12 cellular contexts compared by ENCODE assay signal in genomic region chr7:33886100-33886623, GRCh38. TPM values are rescaled to one million over a fixed set of nuclear protein-coding genes. Genes with fewer than 3 reads are reported as not detected.
A peak's percentile ranks its signal among the peaks of the same experiment; 100 is the strongest.
DNase-seq lines count a peak whose midpoint lies in the region; ATAC-seq, FAIRE-seq and TF ChIP-seq lines count a peak whose summit lies in the region.
"Had no signal": no experiment of that assay in that cellular context is flagged by ENCODE, and none has a peak within 500 bp of the region (broad histone marks: within the 10 kb centered on the region; RNA-seq: fewer than 3 reads in every experiment).

No MANE protein-coding gene starts in this region.

- H3K4me1 Mint-ChIP-seq in activated CD4-positive, alpha-beta memory T cell treated with anti-CD3 and anti-CD28 coated beads, Interleukin-2, amount 10 ng/mL, durations not matched to agents 7 days and 5 days = no peaks in the 10 kb centered on the region

- H3K27ac ChIP-seq in A549 (no peak overlapping the region), PC-3 (ENCODE audit: low read length) (no peak overlapping the region), fibroblast of lung (ENCODE audit: insufficient read depth, low read length) (no peak overlapping the region)

- TF ChIP-seq CTCF in A549 (IDR thresholded peaks at IDR 0.05) = peak; percentile 22; the same call in 1 of the 3 replicates
- peak; percentile 57 for TF ChIP-seq CTCF in PC-3 (conservative IDR thresholded peaks at IDR 0.05; ENCODE audit: low read depth, low read length)
- peak; percentile 31 to 45 for TF ChIP-seq CTCF in fibroblast of lung (conservative IDR thresholded peaks at IDR 0.05 in 1 of 2, IDR thresholded peaks at IDR 0.05 in 1 of 2; ENCODE audit: low read depth in 1 of 2, low read length in 2 of 2)

- CTCF ChIA-PET in A549 (lab: Yijun Ruan, JAX) = interaction anchor here (0.6 to 6.1 kb wide), 7 partner anchors 9 to 776 kb away, joined by 3 to 67 read pairs (median 4); partner anchors contain the start of gene BMPER
- CTCF ChIA-PET in PC-3 (lab: Charles Lee) = interaction anchor here (0.6 kb wide), 1 partner anchor 1557 kb away, joined by 3 read pairs; no protein-coding TSS in a partner anchor
- CTCF ChIA-PET in activated CD4-positive, alpha-beta memory T cell treated with anti-CD3 and anti-CD28 coated beads, Interleukin-2, amount 10 ng/mL, durations not matched to agents 7 days and 5 days (lab: Charles Lee) = no interaction called here

- DNase-seq in A549 (ENCODE audit: low read depth in 1 of 2, low spot score in 1 of 2) (peak; percentile 43 to 51), ELR (ENCODE audit: low read depth) (peak; percentile 65), PC-3 (peak; percentile 34), fibroblast of lung (ENCODE audit: low read depth in 2 of 2) (no peak), H54 (ENCODE audit: insufficient read length, low spot score) (no peak), NOMO-1 treated with dmso at 0.1 percent for 144 hours (lab: John Stamatoyannopoulos, UW; ENCODE audit: unreplicated experiment) (no peak), NOMO-1 (lab: John Stamatoyannopoulos, UW; ENCODE audit: unreplicated experiment in 2 of 2) (no peak)
- DNase-seq in activated CD4-positive, alpha-beta memory T cell treated with anti-CD3 and anti-CD28 coated beads, Interleukin-2, amount 10 ng/mL, durations not matched to agents 7 days and 5 days = no peak
- DNase-seq: NCI-H1105, substantia nigra had no signal

- H3K4me1 ChIP-seq in A549 (0 out of 3 replicates have a peak, but pooled peaks cover 4% of the 10 kb centered on the region), PC-3 (ENCODE audit: insufficient read depth, low read length) (no peaks in the 10 kb centered on the region), fibroblast of lung (ENCODE audit: control insufficient read depth, extremely low read depth, insufficient read depth, low read length) (peaks cover 2% of the 10 kb centered on the region)

- no peaks in the 10 kb centered on the region for H3K27me3 Mint-ChIP-seq in activated CD4-positive, alpha-beta memory T cell treated with anti-CD3 and anti-CD28 coated beads, Interleukin-2, amount 10 ng/mL, durations not matched to agents 7 days and 5 days

- FAIRE-seq in A549 (lab: Jason Lieb, UNC) = no peak
- no peak for FAIRE-seq in H54 (lab: Jason Lieb, UNC)

- intact Hi-C loops in PC-3 (cut with micrococcal nuclease) = no loop called here

- H3K4me3 ChIP-seq in A549 = no peak overlapping the region
- no peak overlapping the region for H3K4me3 ChIP-seq in PC-3 (ENCODE audit: low read length)
- no peak overlapping the region for H3K4me3 ChIP-seq in fibroblast of lung (replicated peaks in 1 of 4; ENCODE audit: control extremely low read depth in 1 of 4, insufficient read depth in 1 of 4, low read depth in 3 of 4, low read length in 4 of 4)

- H3K27me3 ChIP-seq in PC-3 (ENCODE audit: low read length) (0 out of 2 replicates have a peak, but pooled peaks cover under 1% of the 10 kb centered on the region), fibroblast of lung (ENCODE audit: control insufficient read depth, insufficient read depth, low read length) (no peaks in the 10 kb centered on the region)

- H3K9me3 Mint-ChIP-seq in activated CD4-positive, alpha-beta memory T cell treated with anti-CD3 and anti-CD28 coated beads, Interleukin-2, amount 10 ng/mL, durations not matched to agents 7 days and 5 days = no peaks in the 10 kb centered on the region
- H3K9me3 Mint-ChIP-seq: T-helper 1 cell treated with Interleukin-12 subunit alpha and Interleukin-12 subunit beta and Interleukin-4 antibody, amounts not matched to agents 30 μg/mL and 1 μg/mL, for 36 hours had no signal

- H3F3A ChIP-seq in PC-3 (ENCODE audit: low read length, unreplicated experiment) = no peaks in the 10 kb centered on the region

- no peaks in the 10 kb centered on the region for H3K9me2 ChIP-seq in PC-3 (replicated peaks; ENCODE audit: low read length)

- no peak overlapping the region for H3K4me3 Mint-ChIP-seq in activated CD4-positive, alpha-beta memory T cell treated with anti-CD3 and anti-CD28 coated beads, Interleukin-2, amount 10 ng/mL, durations not matched to agents 7 days and 5 days
- H3K4me3 Mint-ChIP-seq: T-helper 1 cell treated with Interleukin-12 subunit alpha and Interleukin-12 subunit beta and Interleukin-4 antibody, amounts not matched to agents 30 μg/mL and 1 μg/mL, for 36 hours had no signal

- no peaks in the 10 kb centered on the region for H4K20me1 ChIP-seq in PC-3 (ENCODE audit: low read length)
- no peaks in the 10 kb centered on the region for H4K20me1 ChIP-seq in fibroblast of lung (ENCODE audit: control insufficient read depth, extremely low read depth, insufficient read depth, low read length)

- H2AFZ ChIP-seq in PC-3 (ENCODE audit: low read length) = no peak overlapping the region
- H2AFZ ChIP-seq in fibroblast of lung (ENCODE audit: low read length) = no peak overlapping the region

- H3K36me3 ChIP-seq in PC-3 (ENCODE audit: low read depth, low read length) (no peaks in the 10 kb centered on the region), fibroblast of lung (ENCODE audit: control insufficient read depth, insufficient read depth, low read length) (no peaks in the 10 kb centered on the region)

- no peak overlapping the region for H3K9ac ChIP-seq in PC-3 (ENCODE audit: low read length)
- H3K9ac ChIP-seq in fibroblast of lung (ENCODE audit: insufficient read depth, low read length) = no peak overlapping the region

- BruUV-seq in PC-3 (replicated peaks; lab: Mats Ljungman, UMichigan) = no TSS peak

- WGBS in A549 (ENCODE audit: missing lambda C conversion rate) = 71% methylated on average over 6 of the region's 6 CpGs

- H3K9me3 ChIP-seq in A549 = no peaks in the 10 kb centered on the region
- H3K9me3 ChIP-seq in PC-3 (ENCODE audit: low read length) = no peaks in the 10 kb centered on the region
- no peaks in the 10 kb centered on the region for H3K9me3 ChIP-seq in fibroblast of lung (ENCODE audit: control insufficient read depth, insufficient read depth, low read depth, low read length)

- H3K36me3 Mint-ChIP-seq in activated CD4-positive, alpha-beta memory T cell treated with anti-CD3 and anti-CD28 coated beads, Interleukin-2, amount 10 ng/mL, durations not matched to agents 7 days and 5 days (ENCODE audit: low read depth) = no peaks in the 10 kb centered on the region

- POLR2A ChIA-PET in A549 (lab: Yijun Ruan, JAX) = no interaction called here
- POLR2A ChIA-PET in PC-3 (lab: Charles Lee; ENCODE audit: unreplicated experiment) = no interaction called here
- POLR2A ChIA-PET in activated CD4-positive, alpha-beta memory T cell treated with anti-CD3 and anti-CD28 coated beads, Interleukin-2, amount 10 ng/mL, durations not matched to agents 7 days and 5 days (lab: Charles Lee) = no interaction called here

- no peak for TF ChIP-seq EP300 in A549 (IDR thresholded peaks at IDR 0.05)

- H3K79me2 ChIP-seq in PC-3 (ENCODE audit: low read length) (no peaks in the 10 kb centered on the region), fibroblast of lung (ENCODE audit: control insufficient read depth, insufficient read depth, low read length) (no peaks in the 10 kb centered on the region)

- peak; percentile 81 to 95 for ATAC-seq in A549
- ATAC-seq in PC-3 = peak; percentile 62
- ATAC-seq: esophagus mucosa had no signal

- peak in 1 of 2 experiments; percentile 52; a peak in 3 of 5 replicates for TF ChIP-seq RAD21 in A549 (conservative IDR thresholded peaks at IDR 0.05 in 1 of 2, IDR thresholded peaks at IDR 0.05 in 1 of 2)

- TF ChIP-seq POLR2A in A549 (IDR thresholded peaks at IDR 0.05; ENCODE audit: low read length) (no peak), H54 (IDR thresholded peaks at IDR 0.05; ENCODE audit: low read depth, low read length) (no peak)

- H3K4me2 ChIP-seq in A549 = no peak overlapping the region
- H3K4me2 ChIP-seq in PC-3 (ENCODE audit: low read length) = no peak overlapping the region
- no peak overlapping the region for H3K4me2 ChIP-seq in fibroblast of lung (ENCODE audit: extremely low read depth, insufficient read depth, low read length)

- no peak overlapping the region for H3K27ac Mint-ChIP-seq in activated CD4-positive, alpha-beta memory T cell treated with anti-CD3 and anti-CD28 coated beads, Interleukin-2, amount 10 ng/mL, durations not matched to agents 7 days and 5 days
- H3K27ac Mint-ChIP-seq: T-helper 1 cell treated with Interleukin-12 subunit alpha and Interleukin-12 subunit beta and Interleukin-4 antibody, amounts not matched to agents 30 μg/mL and 1 μg/mL, for 36 hours had no signal

TF ChIP-seq in A549, 52 proteins besides CTCF, POLR2A, EP300 and RAD21:
- TF ChIP-seq FOSL2 (IDR thresholded peaks at IDR 0.05) (no peak), FOSL2 (CRISPR knock-in tag; IDR thresholded peaks at IDR 0.05) (no peak), SMC3 (IDR thresholded peaks at IDR 0.05) (0 out of 3 replicates have a peak, but pooled peaks have one; percentile 34)
TF ChIP-seq in A549: peak in this region for 1.

RNA-seq across cellular contexts. Expression of gene BMPER, which starts 19.2 kb away (rescaled TPM):
- 5.0 and 5.6 TPM in 2 replicates for polyA plus RNA-seq in A549 (2011; rRNA removed)
- 2.4 and 3.5 TPM in 2 replicates for polyA plus RNA-seq in A549 (2012; cell fraction: cytosol; rRNA removed)
- polyA plus RNA-seq in A549 (2012; cell fraction: nucleus; rRNA removed) = 7.4 and 8.2 TPM in 2 replicates
- polyA plus RNA-seq in A549 (2017; fragmentation: RNase III; extraction: RNeasy Plus Mini Kit Qiagen cat#74134 plus additional on column Dnase treatment) = 5.8 to 8.9 TPM (median 7.1 TPM) in 3 replicates
- polyA minus RNA-seq in A549 (2011; rRNA and poly(A)+ RNA removed) = 5.5 and 8.0 TPM in 2 replicates
- 0.06 and 0.11 TPM in 2 replicates for total RNA-seq in PC-3 (2014; rRNA removed)
- total RNA-seq in fibroblast of lung = 12.2 and 28.2 TPM in 2 replicates
- 9.8 and 15.9 TPM in 2 replicates for polyA plus RNA-seq in fibroblast of lung
- 11.0 and 16.0 TPM in 2 replicates for polyA plus RNA-seq in fibroblast of lung (2012)
- 7.3 and 11.3 TPM in 2 replicates for polyA minus RNA-seq in fibroblast of lung (ENCODE audit: low replicate concordance)
- total RNA-seq in activated CD4-positive, alpha-beta memory T cell treated with anti-CD3 and anti-CD28 coated beads, Interleukin-2, amount 10 ng/mL, durations not matched to agents 7 days and 5 days = not detected
- total RNA-seq: esophagus mucosa had no signal

Comparison
In these comparisons a context has a peak if more than half of its experiments do, and no peak if none do; other contexts are left out.
1. DNase-seq: peak in A549 (2 of 2), ELR (single experiment) and PC-3 (single experiment); none in fibroblast of lung (0 of 2), H54 (single experiment), activated CD4-positive, alpha-beta memory T cell treated with anti-CD3 and anti-CD28 coated beads, Interleukin-2, amount 10 ng/mL, durations not matched to agents 7 days and 5 days (single experiment), NOMO-1 treated with dmso at 0.1 percent for 144 hours (single experiment) and NOMO-1 (0 of 2).
2. RNA of gene BMPER, which starts 19.2 kb away (total RNA-seq): 12.2 to 28.2 TPM in fibroblast of lung; 0.06 to 0.11 TPM in PC-3 and not detected in activated CD4-positive, alpha-beta memory T cell treated with anti-CD3 and anti-CD28 coated beads, Interleukin-2, amount 10 ng/mL, durations not matched to agents 7 days and 5 days; every median in the first group is over 10 times any median in the second.
3. Peak in every context shown above with its lines, with median percentiles within 50 percentile points of each other: CTCF ChIP-seq.